Comparison of ENCODE assay signal across 22 cellular contexts in genomic region chr3:181718416-181718815, GRCh38. TPM values are rescaled to one million over a fixed set of nuclear protein-coding genes. Genes with fewer than 3 reads are reported as not detected.
DNase-seq lines count a peak whose midpoint lies in the region; TF ChIP-seq lines count a peak whose summit lies in the region.
"Had no signal": no experiment of that assay in that cellular context is flagged by ENCODE, and none has a peak within 500 bp of the region (broad histone marks: within the 10 kb centered on the region; RNA-seq: fewer than 3 reads in every experiment).

No MANE protein-coding gene starts in this region.

- peaks cover 49% of the 10 kb centered on the region for H3K36me3 ChIP-seq in OCI-LY1 (ENCODE audit: insufficient read depth, low read length)
- peaks cover 26% of the 10 kb centered on the region for H3K36me3 ChIP-seq in iPS-18a (ENCODE audit: control insufficient read depth, low read depth, low read length)
- H3K36me3 ChIP-seq in vagina = no peaks in the 10 kb centered on the region
- H3K36me3 ChIP-seq: breast epithelium, heart left ventricle, Peyer's patch had no signal

- H3K36me3 Mint-ChIP-seq in brain (peaks cover 26% of the 10 kb centered on the region), glutamatergic neuron (ENCODE audit: unreplicated experiment) (no peaks in the 10 kb centered on the region)
- H3K36me3 Mint-ChIP-seq: CD4-positive, CD25-positive, alpha-beta regulatory T cell; T-cell had no signal

- peak overlapping the region; percentile 88 for H3K27ac ChIP-seq in OCI-LY1 (ENCODE audit: low read depth, low read length, poor library complexity, severe bottlenecking)
- H3K27ac ChIP-seq in iPS-18a (ENCODE audit: low read length) = peak overlapping the region; percentile 10
- peak overlapping the region; percentile 93 for H3K27ac ChIP-seq in substantia nigra (ENCODE audit: low read depth, low read length, poor library complexity, severe bottlenecking)
- H3K27ac ChIP-seq in vagina = no peak overlapping the region
- H3K27ac ChIP-seq: breast epithelium, parathyroid adenoma, Peyer's patch had no signal

- H3K4me3 Mint-ChIP-seq in brain (peak overlapping the region in 3 of 5 experiments; percentile 87 to 93 (median 91)), glutamatergic neuron (ENCODE audit: unreplicated experiment) (no peak overlapping the region)
- H3K4me3 Mint-ChIP-seq: activated naive CD8-positive, alpha-beta T cell treated with anti-CD3 and anti-CD28 coated beads, Interleukin-2, amount 50 U/mL, for 24 hours; CD4-positive, CD25-positive, alpha-beta regulatory T cell; naive thymus-derived CD8-positive, alpha-beta T cell; stimulated activated naive CD8-positive, alpha-beta T cell treated with anti-CD3 and anti-CD28 coated beads, Interleukin-15, Interleukin-2, amounts not matched to agents 100 ng/mL and 50 ng/mL, for 24 hours; T-cell had no signal

- H3K27me3 Mint-ChIP-seq in brain (peaks cover 69% of the 10 kb centered on the region), glutamatergic neuron (ENCODE audit: unreplicated experiment) (peaks cover 14% of the 10 kb centered on the region)

- H3K9me3 ChIP-seq in OCI-LY1 (ENCODE audit: low read length) = no peaks in the 10 kb centered on the region
- no peaks in the 10 kb centered on the region for H3K9me3 ChIP-seq in iPS-18a (ENCODE audit: control insufficient read depth, low read depth, low read length)
- H3K9me3 ChIP-seq in vagina = no peaks in the 10 kb centered on the region
- H3K9me3 ChIP-seq: breast epithelium, heart left ventricle had no signal

- no peaks in the 10 kb centered on the region for H4K20me1 ChIP-seq in OCI-LY1 (ENCODE audit: insufficient read depth, low read length)

- peak overlapping the region in 4 of 5 experiments; percentile 75 to 98 (median 95) for H3K27ac Mint-ChIP-seq in brain
- H3K27ac Mint-ChIP-seq in glutamatergic neuron (ENCODE audit: unreplicated experiment) = no peak overlapping the region
- H3K27ac Mint-ChIP-seq: activated naive CD8-positive, alpha-beta T cell treated with anti-CD3 and anti-CD28 coated beads, Interleukin-2, amount 50 U/mL, for 24 hours; stimulated activated naive CD8-positive, alpha-beta T cell treated with anti-CD3 and anti-CD28 coated beads, Interleukin-15, Interleukin-2, amounts not matched to agents 100 ng/mL and 50 ng/mL, for 24 hours had no signal

- H3K9ac ChIP-seq in OCI-LY1 (ENCODE audit: low read length) = peak overlapping the region; percentile 86
- H3K9ac ChIP-seq in iPS-18a (ENCODE audit: low read length) = peak overlapping the region; percentile 88
- H3K9ac ChIP-seq: parathyroid adenoma had no signal

- H3K4me3 ChIP-seq in OCI-LY1 (ENCODE audit: low read depth, low read length, poor library complexity, severe bottlenecking) (peak overlapping the region; percentile 79), iPS-18a (ENCODE audit: low read length) (peak overlapping the region; percentile 90), vagina (no peak overlapping the region)
- H3K4me3 ChIP-seq: breast epithelium, heart left ventricle, Peyer's patch had no signal

- peak overlapping the region; percentile 75 for H3K4me2 ChIP-seq in OCI-LY1 (ENCODE audit: low read length)

- no peaks in the 10 kb centered on the region for H3F3A ChIP-seq in OCI-LY1 (ENCODE audit: insufficient read depth, low read length)

- H3K27me3 ChIP-seq in OCI-LY1 (ENCODE audit: insufficient read depth, low read length) = no peaks in the 10 kb centered on the region
- H3K27me3 ChIP-seq in iPS-18a (ENCODE audit: control insufficient read depth, insufficient read depth, low read length) = peaks cover 3% of the 10 kb centered on the region
- H3K27me3 ChIP-seq in vagina = peaks cover 3% of the 10 kb centered on the region

- H3K4me1 ChIP-seq in OCI-LY1 (ENCODE audit: insufficient read depth, low read length, severe bottlenecking) (peaks cover 65% of the 10 kb centered on the region), iPS-18a (ENCODE audit: control insufficient read depth, low read depth, low read length) (peaks cover 64% of the 10 kb centered on the region), vagina (no peaks in the 10 kb centered on the region)
- H3K4me1 ChIP-seq: breast epithelium, parathyroid adenoma, Peyer's patch had no signal

- no peaks in the 10 kb centered on the region for H3K9me2 ChIP-seq in OCI-LY1 (ENCODE audit: low read depth, low read length)

- TF ChIP-seq CTCF in OCI-LY1 (IDR thresholded peaks at IDR 0.05; ENCODE audit: low read length) = no peak
- no peak for TF ChIP-seq CTCF in brain (conservative IDR thresholded peaks at IDR 0.05)
- TF ChIP-seq CTCF in vagina (IDR thresholded peaks at IDR 0.05) = no peak
- no peak for TF ChIP-seq CTCF in glutamatergic neuron (IDR thresholded peaks at IDR 0.05; ENCODE audit: partially characterized antibody, unreplicated experiment)

- H2AFZ ChIP-seq in OCI-LY1 (ENCODE audit: low read length) = no peak overlapping the region
- H2AFZ ChIP-seq: parathyroid adenoma had no signal

- peaks cover 96% of the 10 kb centered on the region for H3K79me2 ChIP-seq in OCI-LY1 (ENCODE audit: insufficient read depth, low read length)
- H3K79me2 ChIP-seq: parathyroid adenoma had no signal

- TF ChIP-seq POLR2A in vagina (IDR thresholded peaks at IDR 0.05) = no peak

- intact Hi-C loops in vagina (cut with DNase I) = loop anchor here (10.0 kb wide), 1 partner anchor 536 kb away; no protein-coding TSS in a partner anchor

- H3K9me3 Mint-ChIP-seq in brain (peaks cover 0 to 8% (median 0%) of the 10 kb centered on the region in 5 experiments), glutamatergic neuron (ENCODE audit: unreplicated experiment) (peaks cover 4% of the 10 kb centered on the region)

- peaks cover 61% of the 10 kb centered on the region for H3K4me1 Mint-ChIP-seq in brain
- H3K4me1 Mint-ChIP-seq in glutamatergic neuron (ENCODE audit: low read depth, unreplicated experiment) = peaks cover 15% of the 10 kb centered on the region
- H3K4me1 Mint-ChIP-seq: T-cell had no signal

- DNase-seq in substantia nigra (lab: John Stamatoyannopoulos, UW) (no peak), vagina (ENCODE audit: extremely low spot score in 2 of 2) (no peak), GF-D8 (lab: John Stamatoyannopoulos, UW) (no peak), glutamatergic neuron (no peak)
- DNase-seq: activated effector memory CD4-positive, alpha-beta T cell treated with anti-CD3 and anti-CD28 coated beads, Interleukin-2, amount 50 U/mL, for 16 hours; activated naive CD8-positive, alpha-beta T cell treated with anti-CD3 and anti-CD28 coated beads, Interleukin-2, amount 50 U/mL, for 24 hours; CD4-positive, CD25-positive, alpha-beta regulatory T cell; heart left ventricle; Karpas-422; naive thymus-derived CD8-positive, alpha-beta T cell; NCI-H1436 treated with DMSO at 0.1 percent for 48 hours; Peyer's patch; SIG-M5; T-cell; trophoblast cell had no signal

RNA-seq across cellular contexts. Expression of gene SOX2, which starts 6.7 kb away (rescaled TPM):
- polyA plus RNA-seq in brain (ENCODE audit: insufficient read depth, low read depth, low replicate concordance) = 120 TPM
- total RNA-seq in vagina = 2.9 TPM
- 23.5 TPM for total RNA-seq in glutamatergic neuron (ENCODE audit: unreplicated experiment)
- total RNA-seq: CD4-positive, CD25-positive, alpha-beta regulatory T cell; HT1080; naive thymus-derived CD8-positive, alpha-beta T cell had no signal
- polyA plus RNA-seq: CD4-positive, CD25-positive, alpha-beta regulatory T cell; naive thymus-derived CD8-positive, alpha-beta T cell had no signal

Comparison
In these comparisons a context has a peak if more than half of its experiments do, and no peak if none do; other contexts are left out.
1. H3K4me3 ChIP-seq: peak in OCI-LY1 (single experiment) and iPS-18a (single experiment); none in vagina (0 of 2).